18 cellular contexts compared by ENCODE assay signal in the genomic region with DNA sequence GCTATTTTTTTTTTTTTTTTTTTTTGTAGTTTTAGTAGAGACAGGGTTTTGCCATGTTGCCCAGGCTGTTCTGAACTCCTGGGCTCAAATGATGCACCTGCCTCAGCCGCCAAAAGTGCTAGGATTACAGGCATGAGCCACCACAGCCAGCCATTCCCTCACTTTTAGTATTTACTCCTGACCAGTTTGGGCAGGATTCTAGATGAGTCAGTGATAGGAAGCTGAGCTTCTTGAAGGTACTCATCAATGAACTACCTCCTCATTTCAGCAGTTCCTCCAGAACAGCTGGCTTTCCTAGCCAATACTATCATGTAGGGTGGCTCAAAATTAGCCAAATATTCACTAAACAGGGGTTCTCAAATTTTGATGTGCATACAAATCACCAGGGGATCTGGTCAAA. TPM values are rescaled to one million over a fixed set of nuclear protein-coding genes. Genes with fewer than 3 reads are reported as not detected.
A peak's percentile ranks its signal among the peaks of the same experiment; 100 is the strongest.
DNase-seq lines count a peak whose midpoint lies in the region; ATAC-seq, FAIRE-seq and TF ChIP-seq lines count a peak whose summit lies in the region.
"Had no signal": no experiment of that assay in that cellular context is flagged by ENCODE, and none has a peak within 500 bp of the region (broad histone marks: within the 10 kb centered on the region; RNA-seq: fewer than 3 reads in every experiment).

No MANE protein-coding gene starts in this region.

- H3K4me3 ChIP-seq in HEK293 (ENCODE audit: low read depth, low read length) (no peak overlapping the region), fibroblast of mammary gland (ENCODE audit: control insufficient read depth, low read depth, low read length) (no peak overlapping the region)
- H3K4me3 ChIP-seq: HAP-1 had no signal

- H3K27ac ChIP-seq in HEK293 (ENCODE audit: extremely low read depth, low read depth, low read length) (no peak overlapping the region), RWPE1 (peak overlapping the region; percentile 68)

- no peak for ATAC-seq in GM19395 (IDR thresholded peaks at IDR 0.05; ENCODE audit: unreplicated experiment)
- ATAC-seq: T-cell had no signal

- POLR2A ChIA-PET in HEK293 (lab: Yijun Ruan, JAX) (no interaction called here), RWPE1 (lab: Yijun Ruan, JAX; ENCODE audit: low non-redundant PET) (no interaction called here)

- TF ChIP-seq CTCF in HEK293 (tag by site-specific recombination; IDR thresholded peaks at IDR 0.05) (no peak), RWPE1 (conservative IDR thresholded peaks at IDR 0.05; ENCODE audit: low read depth) (no peak), fibroblast of mammary gland (conservative IDR thresholded peaks at IDR 0.05; ENCODE audit: control insufficient read depth, insufficient read depth, low read depth, low read length) (no peak)

- no peak for FAIRE-seq in GM12892 (lab: Jason Lieb, UNC)

- no peaks in the 10 kb centered on the region for H3K4me1 ChIP-seq in HEK293 (ENCODE audit: control insufficient read depth, insufficient read depth, low read length)
- H3K4me1 ChIP-seq: HAP-1 had no signal

- no peak for TF ChIP-seq POLR2A in GM12892 (IDR thresholded peaks at IDR 0.05; ENCODE audit: low read depth, low read length)

- DNase-seq in DMS53 (lab: John Stamatoyannopoulos, UW) = peak; percentile 90
- DNase-seq in RWPE1 (ENCODE audit: low spot score) = peak; percentile 65
- peak; percentile 11 for DNase-seq in fibroblast of mammary gland (ENCODE audit: low read depth)
- no peak for DNase-seq in GM12892 (ENCODE audit: insufficient read length)
- DNase-seq in OCI-M1 (lab: John Stamatoyannopoulos, UW) = no peak
- no peak for DNase-seq in NAMALWA (ENCODE audit: low spot score)
- DNase-seq: C1 segment of cervical spinal cord, DMS 273 treated with DMSO at 0.1 percent for 48 hours, KG1, NCI-H1092 treated with DMSO at 0.1 percent for 48 hours, NCI-H446, NCI-H748 treated with DMSO at 0.1 percent for 48 hours, SHP77, SK-N-SH, T-cell had no signal

- CTCF ChIA-PET in HEK293 (lab: Yijun Ruan, JAX) = interaction anchor here (1.0 to 2.1 kb wide), 3 partner anchors 11 to 127 kb away, joined by 3 to 6 read pairs (median 6); no protein-coding TSS in a partner anchor
- CTCF ChIA-PET in RWPE1 (lab: Yijun Ruan, JAX) = interaction anchor here (1.8 kb wide), 1 partner anchor 19 kb away, joined by 4 read pairs; no protein-coding TSS in a partner anchor

- H3K9me3 ChIP-seq in HEK293 (ENCODE audit: control insufficient read depth, insufficient read depth, low read depth, low read length) = no peaks in the 10 kb centered on the region
- H3K9me3 ChIP-seq: HAP-1, SK-N-SH had no signal

- H3K36me3 ChIP-seq in HEK293 (ENCODE audit: control insufficient read depth in 2 of 2, insufficient read depth in 1 of 2, low read length in 2 of 2) = no peaks in the 10 kb centered on the region
- H3K36me3 ChIP-seq: HAP-1 had no signal

TF ChIP-seq in HEK293, 187 proteins besides CTCF, POLR2A, EP300 and RAD21:
- TF ChIP-seq ZNF600 (tag by site-specific recombination; IDR thresholded peaks at IDR 0.05) = 0 out of 2 replicates have a peak, but pooled peaks have one; percentile 28
- TF ChIP-seq ZBTB8A (tag by site-specific recombination; IDR thresholded peaks at IDR 0.05) = no peak

RNA-seq across cellular contexts. Expression of a gene that starts 57.2 kb away (rescaled TPM):
- 33.9 TPM for polyA plus RNA-seq in GM12892 (2012; ENCODE audit: missing spikeins)

Comparison
In these comparisons a context has a peak if more than half of its experiments do, and no peak if none do; other contexts are left out.
1. DNase-seq: peak in DMS53 (single experiment), RWPE1 (single experiment) and fibroblast of mammary gland (single experiment); none in GM12892 (single experiment), OCI-M1 (single experiment) and NAMALWA (single experiment).